Comparison of ENCODE assay signal across 8 cellular contexts in the genomic region with DNA sequence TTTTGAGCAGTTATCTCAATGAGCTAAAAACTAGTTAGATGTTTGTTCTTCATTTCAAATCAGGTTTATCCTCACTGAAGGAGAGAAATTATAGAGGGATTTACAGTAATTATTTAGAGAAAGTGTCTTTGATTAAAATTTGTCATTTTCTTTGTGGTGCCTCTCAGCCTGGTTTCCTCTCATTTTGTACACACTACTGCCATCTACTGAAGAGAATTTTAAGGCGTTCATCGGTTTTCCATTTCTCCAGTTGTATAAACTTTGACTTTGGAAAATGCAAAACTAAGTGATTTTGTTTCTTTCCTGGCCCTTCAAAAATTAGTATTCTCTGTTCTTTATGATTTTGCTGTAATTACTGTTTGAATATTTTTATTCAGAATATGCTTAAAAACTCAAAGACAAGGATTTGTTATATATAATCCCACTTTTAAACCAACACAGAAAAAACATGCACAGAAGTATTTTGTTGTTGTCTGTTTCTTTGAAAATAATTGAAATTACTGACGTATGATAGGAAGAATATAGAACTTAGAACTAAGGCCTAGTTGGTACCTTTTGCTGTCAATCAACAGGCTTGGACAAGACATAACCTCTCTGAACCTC. TPM values are rescaled to one million over a fixed set of nuclear protein-coding genes. Genes with fewer than 3 reads are reported as not detected.
DNase-seq lines count a peak whose midpoint lies in the region; ATAC-seq and TF ChIP-seq lines count a peak whose summit lies in the region.

No MANE protein-coding gene starts in this region.

- H3K4me1 Mint-ChIP-seq in neural progenitor cell = peaks cover 6% of the 10 kb centered on the region
- no peaks in the 10 kb centered on the region for H3K4me1 Mint-ChIP-seq in activated T-cell treated with anti-CD3 and anti-CD28 coated beads, Interleukin-2, amount 50 U/mL, for 24 hours (ENCODE audit: low read depth)

- H3K4me3 ChIP-seq in neural progenitor cell = no peak overlapping the region

- H3K27me3 ChIP-seq in neural progenitor cell = no peaks in the 10 kb centered on the region

- H3K79me2 ChIP-seq in neural progenitor cell (ENCODE audit: low read depth) = no peaks in the 10 kb centered on the region

- TF ChIP-seq CTCF in neural progenitor cell (IDR thresholded peaks at IDR 0.05) = peak; percentile 77

- DNase-seq in NCI-H510A treated with DMSO at 0.1 percent for 48 hours (lab: John Stamatoyannopoulos, UW) = peak; percentile 5
- DNase-seq in NCI-H510A (lab: John Stamatoyannopoulos, UW) = no peak
- DNase-seq in NCI-H748 (lab: John Stamatoyannopoulos, UW; ENCODE audit: unreplicated experiment) = peak; percentile 50
- DNase-seq in dermis blood vessel endothelial cell = peak; percentile 65
- peak; percentile 54 for DNase-seq in neural progenitor cell (ENCODE audit: low spot score)
- no peak for DNase-seq in activated T-cell treated with anti-CD3 and anti-CD28 coated beads, Interleukin-2, amount 50 U/mL, for 24 hours

- no peaks in the 10 kb centered on the region for H4K20me1 ChIP-seq in neural progenitor cell (ENCODE audit: low read depth)

- no peaks in the 10 kb centered on the region for H3K4me1 ChIP-seq in neural progenitor cell

- H3K4me2 ChIP-seq in neural progenitor cell = no peak overlapping the region

- H3K9me3 Mint-ChIP-seq in neural progenitor cell = no peaks in the 10 kb centered on the region
- H3K9me3 Mint-ChIP-seq in activated T-cell treated with anti-CD3 and anti-CD28 coated beads, Interleukin-2, amount 50 U/mL, for 24 hours = no peaks in the 10 kb centered on the region

- ATAC-seq in GM21723 (IDR thresholded peaks at IDR 0.05; ENCODE audit: unreplicated experiment) (no peak), HG02884 (IDR thresholded peaks at IDR 0.05; ENCODE audit: unreplicated experiment) (no peak)

- no peaks in the 10 kb centered on the region for H3K36me3 ChIP-seq in neural progenitor cell

- no peak overlapping the region for H3K27ac Mint-ChIP-seq in neural progenitor cell
- H3K27ac Mint-ChIP-seq in activated T-cell treated with anti-CD3 and anti-CD28 coated beads, Interleukin-2, amount 50 U/mL, for 24 hours = no peak overlapping the region

- no peaks in the 10 kb centered on the region for H3K9me3 ChIP-seq in neural progenitor cell (ENCODE audit: low read depth)

- no peaks in the 10 kb centered on the region for H3F3A ChIP-seq in neural progenitor cell (ENCODE audit: low read depth)

- no peak overlapping the region for H3K27ac ChIP-seq in neural progenitor cell

- no peak overlapping the region for H2AFZ ChIP-seq in neural progenitor cell (replicated peaks)

- H3K27me3 Mint-ChIP-seq in neural progenitor cell (ENCODE audit: insufficient read depth, low read depth) = no peaks in the 10 kb centered on the region
- H3K27me3 Mint-ChIP-seq in activated T-cell treated with anti-CD3 and anti-CD28 coated beads, Interleukin-2, amount 50 U/mL, for 24 hours = peaks cover 5% of the 10 kb centered on the region

- H3K36me3 Mint-ChIP-seq in neural progenitor cell = no peaks in the 10 kb centered on the region
- no peaks in the 10 kb centered on the region for H3K36me3 Mint-ChIP-seq in activated T-cell treated with anti-CD3 and anti-CD28 coated beads, Interleukin-2, amount 50 U/mL, for 24 hours (ENCODE audit: low read depth)

- H3K4me3 Mint-ChIP-seq in neural progenitor cell = no peak overlapping the region
- H3K4me3 Mint-ChIP-seq in activated T-cell treated with anti-CD3 and anti-CD28 coated beads, Interleukin-2, amount 50 U/mL, for 24 hours = no peak overlapping the region

- H3K9ac ChIP-seq in neural progenitor cell = no peak overlapping the region

RNA-seq across cellular contexts. Expression of a gene that starts 34.4 kb away (rescaled TPM):
- total RNA-seq in dermis blood vessel endothelial cell = 60.6 and 67.4 TPM in 2 replicates
- 1.7 and 1.9 TPM in 2 replicates for total RNA-seq in neural progenitor cell (ENCODE audit: low replicate concordance)

Comparison
In these comparisons a context has a peak if more than half of its experiments do, and no peak if none do; other contexts are left out.
1. DNase-seq: peak in NCI-H510A treated with DMSO at 0.1 percent for 48 hours (single experiment), NCI-H748 (single experiment), dermis blood vessel endothelial cell (single experiment) and neural progenitor cell (single experiment); none in NCI-H510A (single experiment) and activated T-cell treated with anti-CD3 and anti-CD28 coated beads, Interleukin-2, amount 50 U/mL, for 24 hours (single experiment).
2. RNA of a gene that starts 34.4 kb away (total RNA-seq): 60.6 to 67.4 TPM in dermis blood vessel endothelial cell; 1.7 to 1.9 TPM in neural progenitor cell; every median in the first group is over 10 times any median in the second.